ENCODE assay signal across 8 cellular contexts in genomic region chr16:53434436-53435065, GRCh38. TPM values are rescaled to one million over a fixed set of nuclear protein-coding genes. Genes with fewer than 3 reads are reported as not detected.
DNase-seq lines count a peak whose midpoint lies in the region; TF ChIP-seq lines count a peak whose summit lies in the region.

Gene RBL2, plus strand, starts transcription at chr16:53434471. Its CDS starts 86 bp downstream, at chr16:53434557.

- H3K27ac Mint-ChIP-seq in T-helper 2 cell treated with Interferon-gamma antibody and Interleukin-4, amounts not matched to agents 5 μg/mL and 100 μg/mL, for 36 hours: peak within 1 kb of the TSS; percentile 98

- no peak for TF ChIP-seq CTCF in astrocyte of the cerebellum (IDR thresholded peaks at IDR 0.05; ENCODE audit: low read depth, low read length, missing control alignments)

- H3K4me1 Mint-ChIP-seq in T-helper 2 cell treated with Interferon-gamma antibody and Interleukin-4, amounts not matched to agents 5 μg/mL and 100 μg/mL, for 36 hours (ENCODE audit: low read depth): peaks cover 31% of the 10 kb centered on the region

- no peaks in the 10 kb centered on the region for H3K9me3 Mint-ChIP-seq in T-helper 2 cell treated with Interferon-gamma antibody and Interleukin-4, amounts not matched to agents 5 μg/mL and 100 μg/mL, for 36 hours

- peak; percentile 37 for DNase-seq in GOT3 (lab: John Stamatoyannopoulos, UW)
- DNase-seq in LHCN-M2 (ENCODE audit: low read depth): peak; percentile 15
- DNase-seq in T-helper 2 cell treated with Interferon-gamma antibody and Interleukin-4, amounts not matched to agents 5 μg/mL and 100 μg/mL, for 36 hours (ENCODE audit: low spot score): peak; percentile 82
- no peak for DNase-seq in astrocyte of the cerebellum (ENCODE audit: low read depth)
- peak in 47 of 51 donors; percentile 26 to 87 (median 70) for DNase-seq in hypothalamus (lab: John Stamatoyannopoulos, UW)
- peak; percentile 43 for DNase-seq in skeletal muscle cell (ENCODE audit: low read depth)
- no peak for DNase-seq in inferior parietal cortex (ENCODE audit: extremely low spot score)

- H3K36me3 Mint-ChIP-seq in T-helper 2 cell treated with Interferon-gamma antibody and Interleukin-4, amounts not matched to agents 5 μg/mL and 100 μg/mL, for 36 hours (ENCODE audit: low read depth): peaks cover 22% of the 10 kb centered on the region

- peak; percentile 16 for TF ChIP-seq POLR2A in GM10847 (IDR thresholded peaks at IDR 0.05; ENCODE audit: extremely low read depth, insufficient read length)

- no peaks in the 10 kb centered on the region for H3K27me3 Mint-ChIP-seq in T-helper 2 cell treated with Interferon-gamma antibody and Interleukin-4, amounts not matched to agents 5 μg/mL and 100 μg/mL, for 36 hours (ENCODE audit: low read depth)

- in situ Hi-C loops in astrocyte of the cerebellum (cut with HindIII; ENCODE audit: low sequenced_read_pairs): no loop called here

- peak within 1 kb of the TSS; percentile 98 for H3K4me3 ChIP-seq in astrocyte of the cerebellum (ENCODE audit: low read depth, low read length)
- H3K4me3 ChIP-seq in skeletal muscle cell (ENCODE audit: low read depth, low read length): peak within 1 kb of the TSS; percentile 85

- H3K4me3 Mint-ChIP-seq in T-helper 2 cell treated with Interferon-gamma antibody and Interleukin-4, amounts not matched to agents 5 μg/mL and 100 μg/mL, for 36 hours: peak within 1 kb of the TSS; percentile 100

RNA-seq across cellular contexts. Expression of gene RBL2, which starts in this region (rescaled TPM):
- 42.9 and 45.5 TPM in 2 replicates for total RNA-seq in LHCN-M2 (2014; rRNA removed)
- polyA plus RNA-seq in LHCN-M2 (2012): 9.1 TPM

Comparison
In these comparisons a context has a peak if more than half of its experiments do, and no peak if none do; other contexts are left out.
1. DNase-seq: peak in GOT3 (single experiment), LHCN-M2 (single experiment), T-helper 2 cell treated with Interferon-gamma antibody and Interleukin-4, amounts not matched to agents 5 μg/mL and 100 μg/mL, for 36 hours (single experiment), hypothalamus (47 of 51) and skeletal muscle cell (single experiment); none in astrocyte of the cerebellum (single experiment) and inferior parietal cortex (single experiment).